Comparison of ENCODE assay signal across 7 cellular contexts in genomic region chr4:113978561-113979156, GRCh38. TPM values are rescaled to one million over a fixed set of nuclear protein-coding genes. Genes with fewer than 3 reads are reported as not detected.
DNase-seq lines count a peak whose midpoint lies in the region; ATAC-seq, FAIRE-seq and TF ChIP-seq lines count a peak whose summit lies in the region.

No MANE protein-coding gene starts in this region.

- H3K4me1 Mint-ChIP-seq in astrocyte (ENCODE audit: low read depth, unreplicated experiment), result peaks cover 29% of the 10 kb centered on the region
- peaks cover 8 to 18% of the 10 kb centered on the region in 2 donors for H3K4me1 Mint-ChIP-seq in stimulated activated naive B cell treated with anti-CD40 and anti-IgM and Interleukin-4, amounts not matched to agents 10 μg/mL and 1 μg/mL and 100 μg/mL, for 72 hours

- no peak for TF ChIP-seq CTCF in astrocyte (IDR thresholded peaks at IDR 0.05; ENCODE audit: insufficient read depth, low read depth, low read length)

- H3K4me1 ChIP-seq in astrocyte (ENCODE audit: insufficient read depth, low read length) (no peaks in the 10 kb centered on the region), iPS-20b (ENCODE audit: insufficient read depth, low read length) (peaks cover 6% of the 10 kb centered on the region; the same call in 1 of the 2 replicates)

- no peak for ATAC-seq in stimulated activated naive B cell treated with anti-CD40 and anti-IgM and Interleukin-4, amounts not matched to agents 10 μg/mL and 1 μg/mL and 100 μg/mL, for 72 hours (replicated peaks)

- peaks cover 46% of the 10 kb centered on the region for H4K20me1 ChIP-seq in astrocyte (ENCODE audit: insufficient read depth, low read length)

- H2AFZ ChIP-seq in astrocyte (ENCODE audit: low read depth, low read length), result peak overlapping the region; percentile 76

- H3K9me3 Mint-ChIP-seq in astrocyte (ENCODE audit: unreplicated experiment), result peaks cover 1% of the 10 kb centered on the region
- peaks cover 4 to 5% of the 10 kb centered on the region in 2 donors for H3K9me3 Mint-ChIP-seq in stimulated activated naive B cell treated with anti-CD40 and anti-IgM and Interleukin-4, amounts not matched to agents 10 μg/mL and 1 μg/mL and 100 μg/mL, for 72 hours

- peak overlapping the region; percentile 89 for H3K4me2 ChIP-seq in astrocyte (ENCODE audit: low read length)

- H3K79me2 ChIP-seq in astrocyte (ENCODE audit: insufficient read depth, low read length), result peaks cover 76% of the 10 kb centered on the region

- DNase-seq in HT-29 (ENCODE audit: low spot score) (peak; percentile 68), astrocyte (ENCODE audit: low read depth) (peak; percentile 29), cortex of kidney (lab: John Stamatoyannopoulos, UW) (no peak), KBM-7 (no peak)
- no peak for DNase-seq in stimulated activated naive B cell treated with anti-CD40 and anti-IgM and Interleukin-4, amounts not matched to agents 10 μg/mL and 1 μg/mL and 100 μg/mL, for 72 hours
- no peak for DNase-seq in stimulated activated CD4-positive, alpha-beta T cell treated with anti-CD3 and anti-CD28 coated beads, Interleukin-12 subunit alpha, Interleukin-12 subunit beta, amount 100 ng/mL, for 4 hours

- H3K27ac ChIP-seq in astrocyte (ENCODE audit: low read depth, low read length) (peak overlapping the region; percentile 91), iPS-20b (ENCODE audit: low read length) (no peak overlapping the region)

- H3K27ac Mint-ChIP-seq in astrocyte (ENCODE audit: unreplicated experiment), result peak overlapping the region; percentile 95
- H3K27ac Mint-ChIP-seq in stimulated activated naive B cell treated with anti-CD40 and anti-IgM and Interleukin-4, amounts not matched to agents 10 μg/mL and 1 μg/mL and 100 μg/mL, for 72 hours, result no peak overlapping the region

- H3K36me3 ChIP-seq in astrocyte (ENCODE audit: insufficient read depth, low read length), result no peaks in the 10 kb centered on the region
- H3K36me3 ChIP-seq in iPS-20b (ENCODE audit: insufficient read depth, low read depth, low read length), result no peaks in the 10 kb centered on the region

- peak overlapping the region; percentile 99 for H3K4me3 Mint-ChIP-seq in astrocyte (ENCODE audit: unreplicated experiment)
- H3K4me3 Mint-ChIP-seq in stimulated activated naive B cell treated with anti-CD40 and anti-IgM and Interleukin-4, amounts not matched to agents 10 μg/mL and 1 μg/mL and 100 μg/mL, for 72 hours, result peak overlapping the region; percentile 69 to 79

- FAIRE-seq in astrocyte (lab: Jason Lieb, UNC), result no peak

- H3K9me3 ChIP-seq in astrocyte (ENCODE audit: insufficient read depth, low read depth, low read length) (no peaks in the 10 kb centered on the region), iPS-20b (ENCODE audit: insufficient read depth, low read depth, low read length) (no peaks in the 10 kb centered on the region)

- H3K9ac ChIP-seq in astrocyte (ENCODE audit: low read length) (peak overlapping the region; percentile 96), iPS-20b (ENCODE audit: low read depth, low read length) (peak overlapping the region; percentile 72; the same call in 1 of the 2 replicates)

- in situ Hi-C loops in KBM-7 (cut with MboI; ENCODE audit: low pct_unique_long_range_greater_than_20kb, low sequenced_read_pairs), result no loop called here

- peak overlapping the region; percentile 93 for H3K4me3 ChIP-seq in astrocyte (ENCODE audit: insufficient read depth, low read depth, low read length)
- peak overlapping the region; percentile 89 for H3K4me3 ChIP-seq in iPS-20b (ENCODE audit: low read length)

- no peaks in the 10 kb centered on the region for H3K27me3 ChIP-seq in astrocyte (ENCODE audit: insufficient read depth, low read length)
- peaks cover 38% of the 10 kb centered on the region for H3K27me3 ChIP-seq in iPS-20b (ENCODE audit: insufficient read depth, low read length)

- no peaks in the 10 kb centered on the region for H3K27me3 Mint-ChIP-seq in astrocyte (ENCODE audit: low read depth, unreplicated experiment)
- H3K27me3 Mint-ChIP-seq in stimulated activated naive B cell treated with anti-CD40 and anti-IgM and Interleukin-4, amounts not matched to agents 10 μg/mL and 1 μg/mL and 100 μg/mL, for 72 hours, result peaks cover 52 to 75% of the 10 kb centered on the region in 2 donors

- H3K36me3 Mint-ChIP-seq in astrocyte (ENCODE audit: low read depth, unreplicated experiment), result peaks cover 6% of the 10 kb centered on the region
- peaks cover 0 to 1% of the 10 kb centered on the region in 2 donors for H3K36me3 Mint-ChIP-seq in stimulated activated naive B cell treated with anti-CD40 and anti-IgM and Interleukin-4, amounts not matched to agents 10 μg/mL and 1 μg/mL and 100 μg/mL, for 72 hours

RNA-seq across cellular contexts. Expression of gene ARSJ, which starts 0.8 kb away (rescaled TPM):
- 28.4 and 31.0 TPM in 2 replicates for total RNA-seq in HT-29 (2014; rRNA removed; shearing (Covaris generic))
- total RNA-seq in astrocyte, result 60.1 and 66.5 TPM in 2 replicates

Comparison
In these comparisons a context has a peak if more than half of its experiments do, and no peak if none do; other contexts are left out.
1. DNase-seq: peak in HT-29 (single experiment) and astrocyte (single experiment); none in stimulated activated naive B cell treated with anti-CD40 and anti-IgM and Interleukin-4, amounts not matched to agents 10 μg/mL and 1 μg/mL and 100 μg/mL, for 72 hours (single experiment), cortex of kidney (single experiment), KBM-7 (single experiment) and stimulated activated CD4-positive, alpha-beta T cell treated with anti-CD3 and anti-CD28 coated beads, Interleukin-12 subunit alpha, Interleukin-12 subunit beta, amount 100 ng/mL, for 4 hours (single experiment).